9 cellular contexts compared by ENCODE assay signal in genomic region chr3:39407773-39408492, GRCh38. TPM values are rescaled to one million over a fixed set of nuclear protein-coding genes. Genes with fewer than 3 reads are reported as not detected.
DNase-seq lines count a peak whose midpoint lies in the region; ATAC-seq and TF ChIP-seq lines count a peak whose summit lies in the region.
"Had no signal": no experiment of that assay in that cellular context is flagged by ENCODE, and none has a peak within 500 bp of the region (broad histone marks: within the 10 kb centered on the region; RNA-seq: fewer than 3 reads in every experiment).

No MANE protein-coding gene starts in this region.

- no peaks in the 10 kb centered on the region for H3K9me3 Mint-ChIP-seq in activated naive CD4-positive, alpha-beta T cell treated with anti-CD3 and anti-CD28 coated beads, Interleukin-2, amount 10 ng/mL, durations not matched to agents 7 days and 5 days
- H3K9me3 Mint-ChIP-seq in activated naive CD8-positive, alpha-beta T cell (ENCODE audit: low read depth): no peaks in the 10 kb centered on the region
- H3K9me3 Mint-ChIP-seq in immature natural killer cell: no peaks in the 10 kb centered on the region

- ATAC-seq in thoracic aorta (ENCODE audit: insufficient number of reproducible peaks, low FRiP score, low read depth) (no peak), mucosa of descending colon (no peak), HG03139 (IDR thresholded peaks at IDR 0.05; ENCODE audit: unreplicated experiment) (no peak), HG03432 (IDR thresholded peaks at IDR 0.05; ENCODE audit: unreplicated experiment) (no peak)

- peaks cover 12 to 38% of the 10 kb centered on the region in 2 donors for H3K4me1 ChIP-seq in thoracic aorta (ENCODE audit: control insufficient read depth in 1 of 2, low read depth in 2 of 2)
- peaks cover 17% of the 10 kb centered on the region for H3K4me1 ChIP-seq in mucosa of descending colon (ENCODE audit: low read depth)

- H3K27me3 ChIP-seq in thoracic aorta (replicated peaks; ENCODE audit: insufficient read depth): no peaks in the 10 kb centered on the region

- H3K27ac Mint-ChIP-seq in activated naive CD4-positive, alpha-beta T cell treated with anti-CD3 and anti-CD28 coated beads, Interleukin-2, amount 10 ng/mL, durations not matched to agents 7 days and 5 days: peak overlapping the region; percentile 95
- H3K27ac Mint-ChIP-seq in activated naive CD8-positive, alpha-beta T cell: peak overlapping the region; percentile 98
- H3K27ac Mint-ChIP-seq in immature natural killer cell: peak overlapping the region; percentile 90 to 99 (median 95)

- peaks cover 55% of the 10 kb centered on the region for H3K36me3 Mint-ChIP-seq in activated naive CD4-positive, alpha-beta T cell treated with anti-CD3 and anti-CD28 coated beads, Interleukin-2, amount 10 ng/mL, durations not matched to agents 7 days and 5 days
- peaks cover 25% of the 10 kb centered on the region for H3K36me3 Mint-ChIP-seq in activated naive CD8-positive, alpha-beta T cell
- peaks cover 10 to 41% (median 22%) of the 10 kb centered on the region in 3 donors for H3K36me3 Mint-ChIP-seq in immature natural killer cell

- no peak overlapping the region for H3K27ac ChIP-seq in thoracic aorta

- no peak for DNase-seq in activated naive CD4-positive, alpha-beta T cell treated with anti-CD3 and anti-CD28 coated beads, Interleukin-2, amount 10 ng/mL, durations not matched to agents 7 days and 5 days
- DNase-seq in activated naive CD4-positive, alpha-beta T cell treated with Interleukin-2 at 50 U/mL for 16 hours: no peak
- no peak for DNase-seq in immature natural killer cell
- no peak for DNase-seq in thoracic aorta (ENCODE audit: low spot score)
- DNase-seq in mucosa of descending colon: no peak
- DNase-seq: DMS79 had no signal

- H3K27me3 Mint-ChIP-seq in activated naive CD4-positive, alpha-beta T cell treated with anti-CD3 and anti-CD28 coated beads, Interleukin-2, amount 10 ng/mL, durations not matched to agents 7 days and 5 days: no peaks in the 10 kb centered on the region
- H3K27me3 Mint-ChIP-seq in activated naive CD8-positive, alpha-beta T cell: no peaks in the 10 kb centered on the region
- H3K27me3 Mint-ChIP-seq in immature natural killer cell (ENCODE audit: low read depth in 3 of 3): peaks cover 3 to 12% (median 11%) of the 10 kb centered on the region in 3 donors

- CTCF ChIA-PET in activated naive CD4-positive, alpha-beta T cell treated with anti-CD3 and anti-CD28 coated beads, Interleukin-2, amount 10 ng/mL, durations not matched to agents 7 days and 5 days (lab: Charles Lee): interaction anchor here (1.2 to 3.0 kb wide), 9 partner anchors 9 to 218 kb away, joined by 3 to 10 read pairs (median 5); no protein-coding TSS in a partner anchor

- H3K36me3 ChIP-seq in thoracic aorta (peaks cover 39% of the 10 kb centered on the region), mucosa of descending colon (ENCODE audit: low read depth) (peaks cover 5% of the 10 kb centered on the region)

- intact Hi-C loops in mucosa of descending colon (cut with DNase I, micrococcal nuclease): no loop called here

- H3K9me3 ChIP-seq in thoracic aorta (no peaks in the 10 kb centered on the region), mucosa of descending colon (no peaks in the 10 kb centered on the region)

- peak overlapping the region; percentile 85 for H3K4me3 Mint-ChIP-seq in activated naive CD4-positive, alpha-beta T cell treated with anti-CD3 and anti-CD28 coated beads, Interleukin-2, amount 10 ng/mL, durations not matched to agents 7 days and 5 days
- peak overlapping the region; percentile 97 for H3K4me3 Mint-ChIP-seq in activated naive CD8-positive, alpha-beta T cell
- peak overlapping the region; percentile 90 to 99 (median 96) for H3K4me3 Mint-ChIP-seq in immature natural killer cell

- no peak for TF ChIP-seq CTCF in thoracic aorta (IDR thresholded peaks at IDR 0.05)
- TF ChIP-seq CTCF in mucosa of descending colon (IDR thresholded peaks at IDR 0.05): no peak

- H3K4me3 ChIP-seq in thoracic aorta: peak overlapping the region; percentile 77
- H3K4me3 ChIP-seq in mucosa of descending colon: no peak overlapping the region

- peaks cover 49% of the 10 kb centered on the region for H3K4me1 Mint-ChIP-seq in activated naive CD4-positive, alpha-beta T cell treated with anti-CD3 and anti-CD28 coated beads, Interleukin-2, amount 10 ng/mL, durations not matched to agents 7 days and 5 days
- H3K4me1 Mint-ChIP-seq in activated naive CD8-positive, alpha-beta T cell (ENCODE audit: low read depth): peaks cover 51% of the 10 kb centered on the region
- H3K4me1 Mint-ChIP-seq in immature natural killer cell: peaks cover 42 to 61% of the 10 kb centered on the region in 2 donors

RNA-seq across cellular contexts. Expression of gene RPSA, which starts 1.4 kb away (rescaled TPM):
- polyA plus RNA-seq in immature natural killer cell: 100 to 1,000 TPM; 496 to 820 (median 547) TPM
- total RNA-seq in thoracic aorta: 100 to 1,000 TPM; 429 to 480 TPM
- 1,000 to 10,000 TPM in 1 of 3 donors, 100 to 1,000 TPM in 2; 692 to 1,050 (median 908) TPM for total RNA-seq in mucosa of descending colon

RNA-seq across cellular contexts. Expression of gene SLC25A38, which starts 24.8 kb away (rescaled TPM):
- polyA plus RNA-seq in immature natural killer cell: 10 to 100 TPM; 32.1 to 55.0 (median 37.8) TPM
- total RNA-seq in thoracic aorta (10 to 100 TPM; 30.5 to 31.8 TPM), mucosa of descending colon (10 to 100 TPM; 29.3 to 35.3 (median 34.4) TPM)

RNA-seq across cellular contexts. Expression of gene MOBP, which starts 59.5 kb away (rescaled TPM):
- polyA plus RNA-seq in immature natural killer cell: not detected
- total RNA-seq in thoracic aorta (not detected), mucosa of descending colon (1 to 10 TPM in 1 of 3 donors, under 1 TPM in 2; 0.44 to 1.4 (median 0.92) TPM)
